In genomic region chr10:7817984-7818294, GRCh38 we compare ENCODE assay signal across 8 cellular contexts. TPM values are rescaled to one million over a fixed set of nuclear protein-coding genes. Genes with fewer than 3 reads are reported as not detected.
DNase-seq lines count a peak whose midpoint lies in the region; ATAC-seq, FAIRE-seq and TF ChIP-seq lines count a peak whose summit lies in the region.

No MANE protein-coding gene starts in this region.

- CTCF ChIA-PET in HepG2 (lab: Yijun Ruan, JAX; ENCODE audit: low intra/inter-chr PET ratio, low total read pairs), result no interaction called here

- FAIRE-seq in HepG2 (lab: Jason Lieb, UNC), result no peak

- H4K20me1 ChIP-seq in HepG2 (ENCODE audit: insufficient read depth, low read length), result no peaks in the 10 kb centered on the region; the same call in 1 of the 2 replicates

- TF ChIP-seq EP300 in HepG2 (IDR thresholded peaks at IDR 0.05; ENCODE audit: low read depth in 2 of 2, low read length in 2 of 2) (no peak), HepG2 (CRISPR knock-in tag; IDR thresholded peaks at IDR 0.05; ENCODE audit: borderline replicate concordance) (no peak)

- intact Hi-C loops in HepG2 (cut with micrococcal nuclease; ENCODE audit: unreplicated experiment), result loop anchor here (2.0 to 5.0 kb wide), 2 partner anchors 29 to 61 kb away; partner anchors contain the start of gene ATP5F1C
- intact Hi-C loops in upper lobe of right lung (cut with DNase I), result no loop called here

- H3K4me2 ChIP-seq in HepG2 (ENCODE audit: low read depth, low read length), result peak overlapping the region; percentile 76

- no peak for TF ChIP-seq POLR2A in HepG2 (IDR thresholded peaks at IDR 0.05; ENCODE audit: insufficient read depth in 1 of 2, low read depth in 2 of 2, low read length in 2 of 2)

- H3K79me2 ChIP-seq in HepG2 (ENCODE audit: insufficient read depth, low read length), result peaks cover 24% of the 10 kb centered on the region

- peak overlapping the region; percentile 84 for H3K27ac Mint-ChIP-seq in activated naive CD8-positive, alpha-beta T cell treated with anti-CD3 and anti-CD28 coated beads, Interleukin-2, amount 10 ng/mL, durations not matched to agents 7 days and 5 days

- H3K4me3 ChIP-seq in HepG2 (replicated peaks in 1 of 3; ENCODE audit: insufficient read depth in 1 of 3, low read depth in 2 of 3, low read length in 3 of 3) (peak overlapping the region; percentile 78 to 99 (median 96)), upper lobe of right lung (peak overlapping the region; percentile 82)

- peaks cover 7% of the 10 kb centered on the region for H3K27me3 Mint-ChIP-seq in activated naive CD8-positive, alpha-beta T cell treated with anti-CD3 and anti-CD28 coated beads, Interleukin-2, amount 10 ng/mL, durations not matched to agents 7 days and 5 days

- POLR2A ChIA-PET in activated naive CD8-positive, alpha-beta T cell treated with anti-CD3 and anti-CD28 coated beads, Interleukin-2, amount 10 ng/mL, durations not matched to agents 7 days and 5 days (lab: Charles Lee), result interaction anchor here (0.5 to 3.3 kb wide), 7 partner anchors 9 to 547 kb away, joined by 3 to 43 read pairs (median 5); partner anchors contain the start of genes ATP5F1C and KIN
- POLR2A ChIA-PET in HepG2 (lab: Yijun Ruan, JAX), result interaction anchor here (0.9 to 3.3 kb wide), 9 partner anchors 8 to 292 kb away, joined by 3 to 56 read pairs (median 4); partner anchors contain the start of genes ATP5F1C and KIN

- no peaks in the 10 kb centered on the region; a peak in 1 of 5 replicates for H3K27me3 ChIP-seq in HepG2 (ENCODE audit: control insufficient read depth in 1 of 2, insufficient read depth in 2 of 2, low read length in 2 of 2)
- no peaks in the 10 kb centered on the region for H3K27me3 ChIP-seq in upper lobe of right lung

- peak; percentile 7 for DNase-seq in GM03348 (ENCODE audit: low spot score)
- no peak for DNase-seq in activated naive CD8-positive, alpha-beta T cell treated with anti-CD3 and anti-CD28 coated beads, Interleukin-2, amount 10 ng/mL, durations not matched to agents 7 days and 5 days
- DNase-seq in HepG2 (ENCODE audit: low spot score), result no peak
- no peak for DNase-seq in upper lobe of right lung
- no peak for DNase-seq in G401 (ENCODE audit: low spot score)

- H3K4me1 ChIP-seq in HepG2 (ENCODE audit: insufficient read depth, low read length), result peaks cover 43% of the 10 kb centered on the region
- peaks cover 16% of the 10 kb centered on the region for H3K4me1 ChIP-seq in upper lobe of right lung

- peak overlapping the region; percentile 74 for H2AFZ ChIP-seq in HepG2 (ENCODE audit: low read length)

- H3K9ac ChIP-seq in HepG2 (ENCODE audit: insufficient read depth, low read depth, low read length), result peak overlapping the region; percentile 87

- BruUV-seq in HepG2 (replicated peaks; lab: Mats Ljungman, UMichigan), result TSS peak; percentile 93

- TF ChIP-seq CTCF in HepG2 (CRISPR knock-in tag; IDR thresholded peaks at IDR 0.05) (no peak), upper lobe of right lung (IDR thresholded peaks at IDR 0.05) (no peak)

- H3K9me3 ChIP-seq in HepG2 (ENCODE audit: low read length) (no peaks in the 10 kb centered on the region), upper lobe of right lung (no peaks in the 10 kb centered on the region)

- no peak for TF ChIP-seq RAD21 in HepG2 (CRISPR knock-in tag; IDR thresholded peaks at IDR 0.05)

- no peaks in the 10 kb centered on the region for H3K9me3 Mint-ChIP-seq in activated naive CD8-positive, alpha-beta T cell treated with anti-CD3 and anti-CD28 coated beads, Interleukin-2, amount 10 ng/mL, durations not matched to agents 7 days and 5 days

- peaks cover 3% of the 10 kb centered on the region for H3K36me3 Mint-ChIP-seq in activated naive CD8-positive, alpha-beta T cell treated with anti-CD3 and anti-CD28 coated beads, Interleukin-2, amount 10 ng/mL, durations not matched to agents 7 days and 5 days

- in situ Hi-C loops in HepG2 (cut with HindIII; ENCODE audit: extremely low pct_ligation_motif_present, low pct_unique_long_range_greater_than_20kb), result no loop called here
- in situ Hi-C loops in G401 (cut with HindIII; ENCODE audit: low sequenced_read_pairs), result no loop called here

- H3K27ac ChIP-seq in HepG2 (ENCODE audit: extremely low read length, insufficient read depth, low read length) (peak overlapping the region; percentile 32), upper lobe of right lung (peak overlapping the region; percentile 62)

- H3K4me1 Mint-ChIP-seq in activated naive CD8-positive, alpha-beta T cell treated with anti-CD3 and anti-CD28 coated beads, Interleukin-2, amount 10 ng/mL, durations not matched to agents 7 days and 5 days, result peaks cover 16% of the 10 kb centered on the region

- ATAC-seq in HG02938 (IDR thresholded peaks at IDR 0.05; ENCODE audit: unreplicated experiment) (peak; percentile 13), HepG2 (peak; percentile 36; the same call in 2 of the 3 replicates), upper lobe of right lung (peak; percentile 34), HG02588 (IDR thresholded peaks at IDR 0.05; ENCODE audit: unreplicated experiment) (no peak), HG02642 (IDR thresholded peaks at IDR 0.05; ENCODE audit: poor library complexity, unreplicated experiment) (no peak)
- no peak for ATAC-seq in activated naive CD8-positive, alpha-beta T cell treated with anti-CD3 and anti-CD28 coated beads, Interleukin-2, amount 10 ng/mL, durations not matched to agents 7 days and 5 days (ENCODE audit: low read depth)

- H3K36me3 ChIP-seq in HepG2 (replicated peaks in 1 of 2; ENCODE audit: control insufficient read depth in 1 of 2, insufficient read depth in 2 of 2, low read length in 2 of 2), result peaks cover 0 to 2% of the 10 kb centered on the region in 2 experiments; a peak in 2 of 5 replicates
- H3K36me3 ChIP-seq in upper lobe of right lung, result peaks cover 10% of the 10 kb centered on the region

- WGBS in HepG2 (ENCODE audit: low lambda C conversion rate), result 3% methylated on average over 10 of the region's 10 CpGs

- peak overlapping the region; percentile 92 for H3K4me3 Mint-ChIP-seq in activated naive CD8-positive, alpha-beta T cell treated with anti-CD3 and anti-CD28 coated beads, Interleukin-2, amount 10 ng/mL, durations not matched to agents 7 days and 5 days

RNA-seq across cellular contexts. Expression of gene TAF3, which starts 0.4 kb away (rescaled TPM):
- 10 to 100 TPM; 16.2 to 16.8 TPM for total RNA-seq in activated naive CD8-positive, alpha-beta T cell treated with anti-CD3 and anti-CD28 coated beads, Interleukin-2, amount 10 ng/mL, durations not matched to agents 7 days and 5 days
- total RNA-seq in HepG2 (2016; rRNA removed; fragmentation: Illumina TruSeq; extraction: Trizol), result 2.9 TPM in 2 replicates
- total RNA-seq in HepG2 (2016; cell fraction: cytosol; rRNA removed; fragmentation: Illumina TruSeq; extraction: Trizol; ENCODE audit: low read depth), result 0.35 and 0.40 TPM in 2 replicates
- total RNA-seq in HepG2 (2016; cell fraction: insoluble cytoplasmic fraction; rRNA removed; fragmentation: Illumina TruSeq; extraction: Trizol), result 2.5 and 2.6 TPM in 2 replicates
- total RNA-seq in HepG2 (2016; cell fraction: membrane; rRNA removed; fragmentation: Illumina TruSeq; extraction: Trizol), result 1.9 and 2.1 TPM in 2 replicates
- total RNA-seq in HepG2 (2016; cell fraction: nucleus; rRNA removed; fragmentation: Illumina TruSeq; extraction: Trizol), result 4.4 TPM in 2 replicates
- 1.4 and 1.7 TPM in 2 replicates for polyA plus RNA-seq in HepG2 (2011; rRNA removed)
- 0.83 and 1.2 TPM in 2 replicates for polyA plus RNA-seq in HepG2 (2011; cell fraction: cytosol; rRNA removed)
- polyA plus RNA-seq in HepG2 (2011; cell fraction: nucleus; rRNA removed), result 1.3 and 1.4 TPM in 2 replicates
- polyA plus RNA-seq in HepG2 (2012), result 3.9 and 4.1 TPM in 2 replicates
- 0.37 and 0.44 TPM in 2 replicates for polyA plus RNA-seq in HepG2 (2016; cell fraction: cytosol; fragmentation: Illumina TruSeq; extraction: Trizol; ENCODE audit: low read depth)
- 5.2 and 6.4 TPM in 2 replicates for polyA plus RNA-seq in HepG2 (2016; cell fraction: insoluble cytoplasmic fraction; fragmentation: Illumina TruSeq; extraction: Trizol; ENCODE audit: low read depth)
- polyA plus RNA-seq in HepG2 (2016; cell fraction: membrane; fragmentation: Illumina TruSeq; extraction: Trizol; ENCODE audit: low read depth), result 1.3 and 1.7 TPM in 2 replicates
- 5.2 and 5.9 TPM in 2 replicates for polyA plus RNA-seq in HepG2 (2016; cell fraction: nucleus; fragmentation: Illumina TruSeq; extraction: Trizol; ENCODE audit: insufficient read depth, low read depth)
- 1.3 and 2.4 TPM in 2 replicates for polyA minus RNA-seq in HepG2 (2011; rRNA and poly(A)+ RNA removed; ENCODE audit: low replicate concordance)
- 1.5 and 2.0 TPM in 2 replicates for polyA minus RNA-seq in HepG2 (2011; cell fraction: cytosol; rRNA and poly(A)+ RNA removed)
- 6.8 and 7.2 TPM in 2 replicates for polyA minus RNA-seq in HepG2 (2011; cell fraction: nucleus; rRNA and poly(A)+ RNA removed)
- 11.8 TPM for total RNA-seq in upper lobe of right lung
- total RNA-seq in G401 (2014; rRNA removed; shearing (Covaris generic)), result 1.3 and 1.8 TPM in 2 replicates

RNA-seq across cellular contexts. Expression of gene ATP5F1C, which starts 30.0 kb away (rescaled TPM):
- 100 to 1,000 TPM; 268 to 273 TPM for total RNA-seq in activated naive CD8-positive, alpha-beta T cell treated with anti-CD3 and anti-CD28 coated beads, Interleukin-2, amount 10 ng/mL, durations not matched to agents 7 days and 5 days
- 416 and 578 TPM in 2 replicates for total RNA-seq in HepG2 (2016; rRNA removed; fragmentation: Illumina TruSeq; extraction: Trizol)
- total RNA-seq in HepG2 (2016; cell fraction: cytosol; rRNA removed; fragmentation: Illumina TruSeq; extraction: Trizol; ENCODE audit: low read depth), result 310 and 312 TPM in 2 replicates
- total RNA-seq in HepG2 (2016; cell fraction: insoluble cytoplasmic fraction; rRNA removed; fragmentation: Illumina TruSeq; extraction: Trizol), result 377 and 636 TPM in 2 replicates
- total RNA-seq in HepG2 (2016; cell fraction: membrane; rRNA removed; fragmentation: Illumina TruSeq; extraction: Trizol), result 216 and 241 TPM in 2 replicates
- 154 and 197 TPM in 2 replicates for total RNA-seq in HepG2 (2016; cell fraction: nucleus; rRNA removed; fragmentation: Illumina TruSeq; extraction: Trizol)
- polyA plus RNA-seq in HepG2 (2011; rRNA removed), result 306 and 407 TPM in 2 replicates
- polyA plus RNA-seq in HepG2 (2011; cell fraction: cytosol; rRNA removed), result 194 and 253 TPM in 2 replicates
- 103 and 113 TPM in 2 replicates for polyA plus RNA-seq in HepG2 (2011; cell fraction: nucleus; rRNA removed)
- polyA plus RNA-seq in HepG2 (2012), result 284 and 407 TPM in 2 replicates
- polyA plus RNA-seq in HepG2 (2016; cell fraction: cytosol; fragmentation: Illumina TruSeq; extraction: Trizol; ENCODE audit: low read depth), result 133 and 146 TPM in 2 replicates
- 505 and 556 TPM in 2 replicates for polyA plus RNA-seq in HepG2 (2016; cell fraction: insoluble cytoplasmic fraction; fragmentation: Illumina TruSeq; extraction: Trizol; ENCODE audit: low read depth)
- polyA plus RNA-seq in HepG2 (2016; cell fraction: membrane; fragmentation: Illumina TruSeq; extraction: Trizol; ENCODE audit: low read depth), result 146 and 154 TPM in 2 replicates
- 214 and 230 TPM in 2 replicates for polyA plus RNA-seq in HepG2 (2016; cell fraction: nucleus; fragmentation: Illumina TruSeq; extraction: Trizol; ENCODE audit: insufficient read depth, low read depth)
- 118 and 140 TPM in 2 replicates for polyA minus RNA-seq in HepG2 (2011; rRNA and poly(A)+ RNA removed; ENCODE audit: low replicate concordance)
- 138 and 142 TPM in 2 replicates for polyA minus RNA-seq in HepG2 (2011; cell fraction: cytosol; rRNA and poly(A)+ RNA removed)
- 96.7 and 139 TPM in 2 replicates for polyA minus RNA-seq in HepG2 (2011; cell fraction: nucleus; rRNA and poly(A)+ RNA removed)
- total RNA-seq in upper lobe of right lung, result 163 TPM
- total RNA-seq in G401 (2014; rRNA removed; shearing (Covaris generic)), result 463 and 467 TPM in 2 replicates

RNA-seq across cellular contexts. Expression of gene KIN, which starts 30.1 kb away (rescaled TPM):
- total RNA-seq in activated naive CD8-positive, alpha-beta T cell treated with anti-CD3 and anti-CD28 coated beads, Interleukin-2, amount 10 ng/mL, durations not matched to agents 7 days and 5 days, result 10 to 100 TPM; 13.8 to 16.6 TPM
- 23.2 and 34.6 TPM in 2 replicates for total RNA-seq in HepG2 (2016; rRNA removed; fragmentation: Illumina TruSeq; extraction: Trizol)
- total RNA-seq in HepG2 (2016; cell fraction: cytosol; rRNA removed; fragmentation: Illumina TruSeq; extraction: Trizol; ENCODE audit: low read depth), result 6.2 and 6.5 TPM in 2 replicates
- total RNA-seq in HepG2 (2016; cell fraction: insoluble cytoplasmic fraction; rRNA removed; fragmentation: Illumina TruSeq; extraction: Trizol), result 23.1 and 32.6 TPM in 2 replicates
- total RNA-seq in HepG2 (2016; cell fraction: membrane; rRNA removed; fragmentation: Illumina TruSeq; extraction: Trizol), result 4.8 and 7.1 TPM in 2 replicates
- 13.7 and 13.9 TPM in 2 replicates for total RNA-seq in HepG2 (2016; cell fraction: nucleus; rRNA removed; fragmentation: Illumina TruSeq; extraction: Trizol)
- 3.8 and 4.9 TPM in 2 replicates for polyA plus RNA-seq in HepG2 (2011; rRNA removed)
- polyA plus RNA-seq in HepG2 (2011; cell fraction: cytosol; rRNA removed), result 0.99 and 1.8 TPM in 2 replicates
- 3.1 and 4.2 TPM in 2 replicates for polyA plus RNA-seq in HepG2 (2011; cell fraction: nucleus; rRNA removed)
- polyA plus RNA-seq in HepG2 (2012), result 7.4 and 9.5 TPM in 2 replicates
- polyA plus RNA-seq in HepG2 (2016; cell fraction: cytosol; fragmentation: Illumina TruSeq; extraction: Trizol; ENCODE audit: low read depth), result 2.2 and 2.8 TPM in 2 replicates
- 37.5 and 38.1 TPM in 2 replicates for polyA plus RNA-seq in HepG2 (2016; cell fraction: insoluble cytoplasmic fraction; fragmentation: Illumina TruSeq; extraction: Trizol; ENCODE audit: low read depth)
- 2.8 and 5.0 TPM in 2 replicates for polyA plus RNA-seq in HepG2 (2016; cell fraction: membrane; fragmentation: Illumina TruSeq; extraction: Trizol; ENCODE audit: low read depth)
- 28.2 and 28.5 TPM in 2 replicates for polyA plus RNA-seq in HepG2 (2016; cell fraction: nucleus; fragmentation: Illumina TruSeq; extraction: Trizol; ENCODE audit: insufficient read depth, low read depth)
- polyA minus RNA-seq in HepG2 (2011; rRNA and poly(A)+ RNA removed; ENCODE audit: low replicate concordance), result 1.4 and 2.1 TPM in 2 replicates
- 0.79 and 3.4 TPM in 2 replicates for polyA minus RNA-seq in HepG2 (2011; cell fraction: cytosol; rRNA and poly(A)+ RNA removed)
- polyA minus RNA-seq in HepG2 (2011; cell fraction: nucleus; rRNA and poly(A)+ RNA removed), result 15.2 and 16.6 TPM in 2 replicates
- total RNA-seq in upper lobe of right lung, result 11.9 TPM
- 12.4 and 15.4 TPM in 2 replicates for total RNA-seq in G401 (2014; rRNA removed; shearing (Covaris generic))

Comparison
In these comparisons a context has a peak if more than half of its experiments do, and no peak if none do; other contexts are left out.
1. ATAC-seq: peak in HG02938 (single experiment), HepG2 (single experiment) and upper lobe of right lung (single experiment); none in activated naive CD8-positive, alpha-beta T cell treated with anti-CD3 and anti-CD28 coated beads, Interleukin-2, amount 10 ng/mL, durations not matched to agents 7 days and 5 days (single experiment), HG02588 (single experiment) and HG02642 (single experiment).